8 cellular contexts compared by ENCODE assay signal in the genomic region with DNA sequence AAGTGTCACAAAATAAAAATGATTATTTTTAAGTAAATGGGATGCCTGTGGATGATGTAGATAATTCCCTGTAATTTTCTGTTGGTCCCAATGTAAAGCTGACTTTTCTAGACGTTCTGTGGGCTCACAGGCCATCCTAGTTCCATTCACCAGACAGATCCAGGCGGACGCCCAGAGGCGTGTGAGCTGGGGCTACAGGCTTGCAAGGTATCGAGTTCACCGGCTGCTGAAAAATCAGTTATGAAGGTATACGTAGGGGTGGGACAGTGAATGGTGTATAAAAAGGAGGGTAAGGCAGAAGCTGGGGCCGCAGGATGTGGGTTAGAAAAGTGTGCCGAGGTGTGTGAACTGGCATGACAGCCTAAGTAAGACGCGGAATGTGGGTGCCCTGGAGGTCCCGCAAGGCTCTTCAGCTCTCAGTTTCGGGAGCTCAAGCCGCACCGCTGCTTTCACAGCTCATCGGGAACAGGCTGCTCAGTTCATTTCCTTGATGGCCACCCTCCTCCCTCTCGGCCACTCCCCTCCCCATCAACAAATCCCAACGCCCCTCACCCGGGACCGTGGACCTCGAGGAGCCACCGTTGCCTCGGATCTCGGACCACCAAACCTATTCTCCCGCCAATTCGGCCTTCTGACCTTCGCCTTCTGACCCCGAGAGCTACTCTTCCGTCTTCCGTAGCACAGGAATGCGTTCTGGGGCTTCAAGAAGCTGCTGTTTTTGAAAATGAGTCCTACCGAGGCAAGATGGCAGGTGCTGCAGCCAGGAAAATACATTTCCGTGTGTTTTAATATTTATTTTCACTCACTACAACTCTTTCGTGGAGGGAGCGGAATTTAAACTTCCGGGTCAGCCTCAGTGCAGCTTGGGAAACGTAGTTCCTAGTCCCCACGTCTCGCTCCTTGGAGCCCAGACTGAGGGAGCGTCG. TPM values are rescaled to one million over a fixed set of nuclear protein-coding genes. Genes with fewer than 3 reads are reported as not detected.
DNase-seq lines count a peak whose midpoint lies in the region; ATAC-seq and TF ChIP-seq lines count a peak whose summit lies in the region.

A gene with protein sequence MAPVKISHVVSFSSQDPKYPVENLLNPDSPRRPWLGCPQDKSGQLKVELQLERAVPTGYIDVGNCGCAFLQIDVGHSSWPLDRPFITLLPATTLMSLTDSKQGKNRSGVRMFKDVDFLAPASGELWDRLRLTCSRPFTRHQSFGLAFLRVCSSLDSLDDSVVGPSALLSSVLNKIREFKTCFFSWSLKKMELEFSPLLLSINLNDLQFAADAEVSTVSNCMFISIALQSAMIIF (minus strand): TSS at position 782 of the 926 bp plus-strand sequence. CDS start 5,241 bp downstream, outside the sequence.

- no peaks in the 10 kb centered on the region; a peak in 1 of 5 replicates for H3K9me3 Mint-ChIP-seq in H9

- no peak within 1 kb of the TSS for H3K23ac ChIP-seq in H9 (ENCODE audit: insufficient read length, low read depth, low read length)

- H3K27me3 Mint-ChIP-seq in H9 (ENCODE audit: low read depth): no peaks in the 10 kb centered on the region

- H3T11ph ChIP-seq in H9 (ENCODE audit: low read length): no peak within 1 kb of the TSS

- peaks cover 10% of the 10 kb centered on the region for H3K23me2 ChIP-seq in H9 (ENCODE audit: insufficient read length, low read depth, low read length, poor library complexity, severe bottlenecking)

- no peak within 1 kb of the TSS for H2BK20ac ChIP-seq in H9 (ENCODE audit: low read depth, low read length, poor library complexity, severe bottlenecking)

- WGBS in H9 (ENCODE audit: extremely low coverage, insufficient read length, low lambda C conversion rate): no CpG with 5 or more reads among the region's 41 CpGs
- WGBS in urinary bladder: under 1% methylated on average over 41 of the region's 41 CpGs

- H2AFZ ChIP-seq in H9 (ENCODE audit: low read length): peak within 1 kb of the TSS; percentile 92
- H2AFZ ChIP-seq in parathyroid adenoma: peak within 1 kb of the TSS; percentile 92

- H3K27ac ChIP-seq in H9 (ENCODE audit: insufficient read length, low read depth, low read length) (peak within 1 kb of the TSS; percentile 40), RWPE2 (ENCODE audit: poor library complexity, severe bottlenecking) (peak within 1 kb of the TSS; percentile 83), parathyroid adenoma (peak within 1 kb of the TSS; percentile 82), urinary bladder (ENCODE audit: low read depth) (peak within 1 kb of the TSS; percentile 84)

- no peak within 1 kb of the TSS for H2AK5ac ChIP-seq in H9 (ENCODE audit: insufficient read length, low read length)

- H3K9ac ChIP-seq in H9 (ENCODE audit: extremely low read depth, insufficient read length, low read length): peak within 1 kb of the TSS; percentile 93
- peak within 1 kb of the TSS; percentile 19 for H3K9ac ChIP-seq in parathyroid adenoma

- H4K5ac ChIP-seq in H9 (ENCODE audit: insufficient read length, low read depth, low read length): no peak within 1 kb of the TSS

- H2BK12ac ChIP-seq in H9 (ENCODE audit: insufficient read length, low read depth, low read length): no peak within 1 kb of the TSS

- H3K27ac Mint-ChIP-seq in H9: peak within 1 kb of the TSS; percentile 100

- H3K4me2 ChIP-seq in H9 (ENCODE audit: insufficient read depth, insufficient read length, low read length): peak within 1 kb of the TSS; percentile 82
- H3K4me2 ChIP-seq in parathyroid adenoma (ENCODE audit: low read length): peak within 1 kb of the TSS; percentile 87

- peak within 1 kb of the TSS; percentile 76 for H2BK5ac ChIP-seq in H9 (ENCODE audit: insufficient read length, low read length)

- H3K79me2 ChIP-seq in H9 (ENCODE audit: insufficient read depth, low read length) (peaks cover 28% of the 10 kb centered on the region), parathyroid adenoma (peaks cover 19% of the 10 kb centered on the region)

- H3K27me3 ChIP-seq in H9 (ENCODE audit: insufficient read depth, low read length) (no peaks in the 10 kb centered on the region), RWPE2 (ENCODE audit: insufficient read depth, poor library complexity, severe bottlenecking) (no peaks in the 10 kb centered on the region), parathyroid adenoma (ENCODE audit: control insufficient read depth, insufficient read depth, low read length) (no peaks in the 10 kb centered on the region)

- peak within 1 kb of the TSS; percentile 67 for H3K4me3 ChIP-seq in RWPE2 (ENCODE audit: severe bottlenecking)
- H3K4me3 ChIP-seq in parathyroid adenoma (ENCODE audit: low read depth, low read length): peak within 1 kb of the TSS; percentile 93
- H3K4me3 ChIP-seq in urinary bladder (ENCODE audit: low read depth, low read length): peak within 1 kb of the TSS; percentile 66

- H2BK120ac ChIP-seq in H9 (ENCODE audit: low read depth, low read length, poor library complexity, severe bottlenecking): no peak within 1 kb of the TSS

- H3K79me1 ChIP-seq in H9 (ENCODE audit: insufficient read depth, low read depth, low read length, poor library complexity, severe bottlenecking): peaks cover 7% of the 10 kb centered on the region

- no peak within 1 kb of the TSS for H4K8ac ChIP-seq in H9 (replicated peaks; ENCODE audit: insufficient read length, low read depth, low read length)

- no peaks in the 10 kb centered on the region for H3K9me3 ChIP-seq in H9 (ENCODE audit: control insufficient read depth, low read depth, low read length)
- H3K9me3 ChIP-seq in RWPE2 (ENCODE audit: severe bottlenecking): no peaks in the 10 kb centered on the region
- no peaks in the 10 kb centered on the region for H3K9me3 ChIP-seq in parathyroid adenoma (ENCODE audit: control insufficient read depth, low read length)

- peak; percentile 86 for ATAC-seq in RWPE2 (ENCODE audit: low read depth)
- peak; percentile 92 for ATAC-seq in Right ventricle myocardium inferior

- no peak within 1 kb of the TSS for H4K91ac ChIP-seq in H9 (ENCODE audit: insufficient read length, low read depth, low read length)

- H3K14ac ChIP-seq in H9 (ENCODE audit: insufficient read depth, low read length): peak within 1 kb of the TSS; percentile 87

- no peak within 1 kb of the TSS for H2BK15ac ChIP-seq in H9 (ENCODE audit: low read depth, low read length)

- TF ChIP-seq CTCF in H9 (conservative IDR thresholded peaks at IDR 0.05) (no peak), RWPE2 (IDR thresholded peaks at IDR 0.05; ENCODE audit: poor library complexity, severe bottlenecking) (no peak), parathyroid adenoma (IDR thresholded peaks at IDR 0.05) (no peak)

- peak; percentile 89 for DNase-seq in GM03348 (ENCODE audit: low spot score)
- DNase-seq in H9: peak; percentile 80
- peak; percentile 88 for DNase-seq in LoVo (ENCODE audit: low spot score)
- DNase-seq in RWPE2 (ENCODE audit: low spot score): peak; percentile 76
- DNase-seq in activated naive CD4-positive, alpha-beta T cell treated with anti-CD3 and anti-CD28 coated beads, Interleukin-2, amount 50 U/mL, for 16 hours: peak; percentile 79
- peak; percentile 78 for DNase-seq in Right ventricle myocardium inferior (ENCODE audit: missing footprints)

- H3K4me3 Mint-ChIP-seq in H9: peak within 1 kb of the TSS; percentile 97 to 99

- H4K20me1 ChIP-seq in H9 (ENCODE audit: control insufficient read depth, insufficient read depth, insufficient read length): no peaks in the 10 kb centered on the region

- peaks cover 10% of the 10 kb centered on the region for H3K36me3 ChIP-seq in RWPE2 (ENCODE audit: low read depth)
- no peaks in the 10 kb centered on the region for H3K36me3 ChIP-seq in parathyroid adenoma (ENCODE audit: control insufficient read depth, insufficient read depth, low read length)
- H3K36me3 ChIP-seq in urinary bladder (ENCODE audit: insufficient read depth): no peaks in the 10 kb centered on the region

- H3K4me1 ChIP-seq in H9 (ENCODE audit: insufficient read depth, low read length): no peaks in the 10 kb centered on the region; the same call in 1 of the 2 replicates
- H3K4me1 ChIP-seq in RWPE2 (ENCODE audit: insufficient read depth, poor library complexity, severe bottlenecking): no peaks in the 10 kb centered on the region
- H3K4me1 ChIP-seq in parathyroid adenoma: no peaks in the 10 kb centered on the region
- peaks cover 3% of the 10 kb centered on the region for H3K4me1 ChIP-seq in urinary bladder (ENCODE audit: insufficient read depth)

- peaks cover 9 to 24% of the 10 kb centered on the region in 2 experiments for H3K4me1 Mint-ChIP-seq in H9

- H3K36me3 Mint-ChIP-seq in H9 (ENCODE audit: insufficient read depth in 1 of 3, low read depth in 3 of 3): peaks cover 1 to 17% (median 11%) of the 10 kb centered on the region in 3 experiments; a peak in 6 of 7 replicates

- peak within 1 kb of the TSS; percentile 72 for H3K18ac ChIP-seq in H9 (ENCODE audit: insufficient read length, low read depth, low read length)

- no peak within 1 kb of the TSS for H3K4ac ChIP-seq in H9 (ENCODE audit: low read depth, low read length)

- peak within 1 kb of the TSS; percentile 33 for H3K56ac ChIP-seq in H9 (ENCODE audit: insufficient read length, low read depth, low read length)

- intact Hi-C loops in Right ventricle myocardium inferior (cut with DNase I): loop anchor here (5.0 to 10.0 kb wide), 3 partner anchors 141 to 493 kb away; a partner anchor contains a TSS

RNA-seq across cellular contexts. Expression of the gene that starts here (rescaled TPM):
- total RNA-seq in H9 (2021): 9.1 and 11.0 TPM in 2 replicates
- total RNA-seq in Right ventricle myocardium inferior: 3.2 TPM
- 20.7 TPM for total RNA-seq in urinary bladder
- 4.2 TPM for polyA plus RNA-seq in urinary bladder

Comparison
In these comparisons a context has a peak if more than half of its experiments do, and no peak if none do; other contexts are left out.
1. Peak in every context shown above with its lines: DNase-seq, ATAC-seq, H3K4me3 ChIP-seq and H3K27ac ChIP-seq.